2 cellular contexts compared by ENCODE assay signal in the genomic region with DNA sequence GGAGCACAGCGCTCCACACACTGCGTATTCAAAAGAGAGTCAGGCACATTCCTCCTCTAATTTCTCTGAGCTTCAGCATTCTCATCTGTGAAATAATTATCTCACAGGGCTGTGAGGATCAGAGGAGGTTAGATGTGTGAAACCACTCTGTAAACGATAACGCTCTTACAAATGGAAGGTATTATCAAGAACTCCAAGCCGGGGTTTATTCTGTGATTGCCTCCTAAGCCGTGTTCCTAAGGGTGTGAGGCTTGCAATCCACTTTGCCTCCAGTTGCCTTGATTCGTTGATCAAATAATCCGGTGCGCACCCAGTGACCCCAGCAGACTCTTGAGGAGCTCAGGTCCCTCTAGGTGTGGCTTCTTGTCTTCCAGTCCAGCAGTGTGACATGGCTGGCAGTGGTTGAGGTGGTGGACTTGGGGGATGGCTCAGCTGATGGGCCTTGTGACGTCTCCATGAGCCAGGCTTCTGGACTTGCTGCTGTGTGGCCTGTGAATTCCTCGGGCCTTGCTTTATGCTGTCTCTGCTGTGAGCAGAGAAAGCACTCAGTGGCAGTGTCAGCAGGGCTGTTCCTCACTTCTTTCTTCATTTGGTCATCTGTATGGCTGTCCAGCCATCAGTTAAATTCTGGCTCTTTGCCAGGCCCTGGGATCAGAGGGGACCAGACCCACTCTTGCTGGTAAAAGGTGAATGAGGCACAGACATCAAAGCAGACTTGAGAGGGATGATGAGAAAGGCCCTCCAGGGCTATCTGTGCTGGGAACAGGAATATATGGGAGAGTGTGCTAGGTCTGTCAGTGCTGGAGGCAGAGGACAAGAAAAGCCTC.
TF ChIP-seq lines count a peak whose summit lies in the region.

No MANE protein-coding gene starts in this region.

TF ChIP-seq in WTC11, 78 proteins besides CTCF, POLR2A, EP300 and RAD21:
- TF ChIP-seq ZNF121 (CRISPR knock-in tag; IDR thresholded peaks at IDR 0.05) (no peak), MYBL2 (CRISPR knock-in tag; IDR thresholded peaks at IDR 0.05) (no peak), ZNF232 (CRISPR knock-in tag; IDR thresholded peaks at IDR 0.05) (no peak), NFE2L1 (CRISPR knock-in tag; IDR thresholded peaks at IDR 0.05) (no peak), GRHL2 (CRISPR knock-in tag; IDR thresholded peaks at IDR 0.05; ENCODE audit: insufficient replicate concordance, severe bottlenecking) (no peak), CREB1 (CRISPR knock-in tag; IDR thresholded peaks at IDR 0.05) (no peak), TP53 (CRISPR knock-in tag; IDR thresholded peaks at IDR 0.05) (no peak), GTF2I (CRISPR knock-in tag; conservative IDR thresholded peaks at IDR 0.05) (no peak), ZNF396 (CRISPR knock-in tag; IDR thresholded peaks at IDR 0.05; ENCODE audit: borderline replicate concordance) (no peak), FOXJ3 (CRISPR knock-in tag; IDR thresholded peaks at IDR 0.05; ENCODE audit: borderline replicate concordance) (no peak)
- TF ChIP-seq, protein P1, sequence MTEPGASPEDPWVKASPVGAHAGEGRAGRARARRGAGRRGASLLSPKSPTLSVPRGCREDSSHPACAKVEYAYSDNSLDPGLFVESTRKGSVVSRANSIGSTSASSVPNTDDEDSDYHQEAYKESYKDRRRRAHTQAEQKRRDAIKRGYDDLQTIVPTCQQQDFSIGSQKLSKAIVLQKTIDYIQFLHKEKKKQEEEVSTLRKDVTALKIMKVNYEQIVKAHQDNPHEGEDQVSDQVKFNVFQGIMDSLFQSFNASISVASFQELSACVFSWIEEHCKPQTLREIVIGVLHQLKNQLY (CRISPR knock-in tag; IDR thresholded peaks at IDR 0.05), result no peak
- TF ChIP-seq, protein P2, sequence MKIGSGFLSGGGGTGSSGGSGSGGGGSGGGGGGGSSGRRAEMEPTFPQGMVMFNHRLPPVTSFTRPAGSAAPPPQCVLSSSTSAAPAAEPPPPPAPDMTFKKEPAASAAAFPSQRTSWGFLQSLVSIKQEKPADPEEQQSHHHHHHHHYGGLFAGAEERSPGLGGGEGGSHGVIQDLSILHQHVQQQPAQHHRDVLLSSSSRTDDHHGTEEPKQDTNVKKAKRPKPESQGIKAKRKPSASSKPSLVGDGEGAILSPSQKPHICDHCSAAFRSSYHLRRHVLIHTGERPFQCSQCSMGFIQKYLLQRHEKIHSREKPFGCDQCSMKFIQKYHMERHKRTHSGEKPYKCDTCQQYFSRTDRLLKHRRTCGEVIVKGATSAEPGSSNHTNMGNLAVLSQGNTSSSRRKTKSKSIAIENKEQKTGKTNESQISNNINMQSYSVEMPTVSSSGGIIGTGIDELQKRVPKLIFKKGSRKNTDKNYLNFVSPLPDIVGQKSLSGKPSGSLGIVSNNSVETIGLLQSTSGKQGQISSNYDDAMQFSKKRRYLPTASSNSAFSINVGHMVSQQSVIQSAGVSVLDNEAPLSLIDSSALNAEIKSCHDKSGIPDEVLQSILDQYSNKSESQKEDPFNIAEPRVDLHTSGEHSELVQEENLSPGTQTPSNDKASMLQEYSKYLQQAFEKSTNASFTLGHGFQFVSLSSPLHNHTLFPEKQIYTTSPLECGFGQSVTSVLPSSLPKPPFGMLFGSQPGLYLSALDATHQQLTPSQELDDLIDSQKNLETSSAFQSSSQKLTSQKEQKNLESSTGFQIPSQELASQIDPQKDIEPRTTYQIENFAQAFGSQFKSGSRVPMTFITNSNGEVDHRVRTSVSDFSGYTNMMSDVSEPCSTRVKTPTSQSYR (CRISPR knock-in tag; IDR thresholded peaks at IDR 0.05), result no peak
- TF ChIP-seq, protein P3, sequence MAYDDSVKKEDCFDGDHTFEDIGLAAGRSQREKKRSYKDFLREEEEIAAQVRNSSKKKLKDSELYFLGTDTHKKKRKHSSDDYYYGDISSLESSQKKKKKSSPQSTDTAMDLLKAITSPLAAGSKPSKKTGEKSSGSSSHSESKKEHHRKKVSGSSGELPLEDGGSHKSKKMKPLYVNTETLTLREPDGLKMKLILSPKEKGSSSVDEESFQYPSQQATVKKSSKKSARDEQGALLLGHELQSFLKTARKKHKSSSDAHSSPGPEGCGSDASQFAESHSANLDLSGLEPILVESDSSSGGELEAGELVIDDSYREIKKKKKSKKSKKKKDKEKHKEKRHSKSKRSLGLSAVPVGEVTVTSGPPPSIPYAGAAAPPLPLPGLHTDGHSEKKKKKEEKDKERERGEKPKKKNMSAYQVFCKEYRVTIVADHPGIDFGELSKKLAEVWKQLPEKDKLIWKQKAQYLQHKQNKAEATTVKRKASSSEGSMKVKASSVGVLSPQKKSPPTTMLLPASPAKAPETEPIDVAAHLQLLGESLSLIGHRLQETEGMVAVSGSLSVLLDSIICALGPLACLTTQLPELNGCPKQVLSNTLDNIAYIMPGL (CRISPR knock-in tag; IDR thresholded peaks at IDR 0.05), result no peak
TF ChIP-seq in WTC11: peak in this region for 0.

TF ChIP-seq in liver, 16 proteins besides CTCF, POLR2A, EP300 and RAD21:
- TF ChIP-seq HNF4G (IDR thresholded peaks at IDR 0.05) (no peak), FOXA2 (IDR thresholded peaks at IDR 0.05) (no peak), FOXA1 (IDR thresholded peaks at IDR 0.05) (no peak), SP1 (IDR thresholded peaks at IDR 0.05) (no peak), HNF4A (conservative IDR thresholded peaks at IDR 0.05) (no peak), JUND (IDR thresholded peaks at IDR 0.05) (no peak)
- TF ChIP-seq, protein P4, sequence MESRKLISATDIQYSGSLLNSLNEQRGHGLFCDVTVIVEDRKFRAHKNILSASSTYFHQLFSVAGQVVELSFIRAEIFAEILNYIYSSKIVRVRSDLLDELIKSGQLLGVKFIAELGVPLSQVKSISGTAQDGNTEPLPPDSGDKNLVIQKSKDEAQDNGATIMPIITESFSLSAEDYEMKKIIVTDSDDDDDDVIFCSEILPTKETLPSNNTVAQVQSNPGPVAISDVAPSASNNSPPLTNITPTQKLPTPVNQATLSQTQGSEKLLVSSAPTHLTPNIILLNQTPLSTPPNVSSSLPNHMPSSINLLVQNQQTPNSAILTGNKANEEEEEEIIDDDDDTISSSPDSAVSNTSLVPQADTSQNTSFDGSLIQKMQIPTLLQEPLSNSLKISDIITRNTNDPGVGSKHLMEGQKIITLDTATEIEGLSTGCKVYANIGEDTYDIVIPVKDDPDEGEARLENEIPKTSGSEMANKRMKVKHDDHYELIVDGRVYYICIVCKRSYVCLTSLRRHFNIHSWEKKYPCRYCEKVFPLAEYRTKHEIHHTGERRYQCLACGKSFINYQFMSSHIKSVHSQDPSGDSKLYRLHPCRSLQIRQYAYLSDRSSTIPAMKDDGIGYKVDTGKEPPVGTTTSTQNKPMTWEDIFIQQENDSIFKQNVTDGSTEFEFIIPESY (IDR thresholded peaks at IDR 0.05), result no peak
- TF ChIP-seq, protein P5, sequence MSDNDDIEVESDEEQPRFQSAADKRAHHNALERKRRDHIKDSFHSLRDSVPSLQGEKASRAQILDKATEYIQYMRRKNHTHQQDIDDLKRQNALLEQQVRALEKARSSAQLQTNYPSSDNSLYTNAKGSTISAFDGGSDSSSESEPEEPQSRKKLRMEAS (IDR thresholded peaks at IDR 0.05), result no peak
- TF ChIP-seq, protein P6, sequence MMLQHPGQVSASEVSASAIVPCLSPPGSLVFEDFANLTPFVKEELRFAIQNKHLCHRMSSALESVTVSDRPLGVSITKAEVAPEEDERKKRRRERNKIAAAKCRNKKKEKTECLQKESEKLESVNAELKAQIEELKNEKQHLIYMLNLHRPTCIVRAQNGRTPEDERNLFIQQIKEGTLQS (IDR thresholded peaks at IDR 0.05), result no peak
